8 cellular contexts compared by ENCODE assay signal in the genomic region with DNA sequence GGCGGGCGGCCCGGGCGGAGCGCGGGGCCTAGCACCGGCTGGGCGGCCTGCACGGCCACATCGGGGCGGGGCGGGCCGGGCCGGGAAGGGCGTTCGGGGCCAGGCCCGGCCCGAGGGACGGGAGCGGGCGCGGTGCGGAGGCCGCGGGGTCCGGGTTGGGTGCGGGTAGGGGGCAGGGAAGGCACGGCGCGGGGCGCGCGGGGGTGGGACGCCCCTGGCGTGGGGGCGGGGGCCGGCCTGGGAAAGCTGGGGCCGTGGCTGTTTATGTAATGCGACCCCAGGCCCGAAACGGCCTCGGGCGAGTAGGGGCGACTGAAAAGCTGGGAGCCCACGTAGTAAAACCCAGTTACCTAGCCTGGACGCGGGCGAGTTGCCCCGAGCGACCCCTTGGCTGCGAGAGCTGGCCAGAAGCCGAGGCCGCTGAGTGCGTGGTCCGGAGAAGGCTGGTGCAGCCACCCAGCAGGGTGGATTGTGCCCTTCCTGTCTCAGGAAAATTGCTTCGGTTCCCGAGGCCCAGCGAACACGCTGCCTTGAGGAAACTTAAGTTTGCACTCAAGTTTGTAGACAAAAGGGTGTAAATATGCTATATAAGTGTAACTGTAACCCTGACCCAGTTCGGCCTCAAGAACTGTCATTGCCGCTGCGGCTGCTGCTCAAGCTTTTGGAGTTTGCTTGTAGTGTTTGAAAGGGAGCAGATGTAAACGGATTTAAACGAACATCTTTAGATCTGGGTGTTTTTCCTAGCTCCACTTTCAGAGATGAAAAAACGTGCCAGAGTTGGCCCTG.
DNase-seq lines count a peak whose midpoint lies in the region; ATAC-seq lines count a peak whose summit lies in the region.

No MANE protein-coding gene starts in this region.

- peak overlapping the region; percentile 87 for H3K27ac Mint-ChIP-seq in memory B cell

- H3K27ac ChIP-seq in effector memory CD4-positive, alpha-beta T cell (ENCODE audit: insufficient read depth, low read length, poor library complexity, severe bottlenecking): peak overlapping the region; percentile 80
- H3K27ac ChIP-seq in substantia nigra (ENCODE audit: low read depth, low read length, poor library complexity, severe bottlenecking): peak overlapping the region; percentile 73

- no peaks in the 10 kb centered on the region for H3K27me3 Mint-ChIP-seq in memory B cell

- H3K4me3 ChIP-seq in effector memory CD4-positive, alpha-beta T cell (ENCODE audit: insufficient read depth, low read depth, low read length, poor library complexity, severe bottlenecking): peak overlapping the region; percentile 76

- no peaks in the 10 kb centered on the region for H3K9me3 ChIP-seq in effector memory CD4-positive, alpha-beta T cell (ENCODE audit: control insufficient read depth, low read length)

- H3K36me3 Mint-ChIP-seq in memory B cell: peaks cover 3% of the 10 kb centered on the region

- no peaks in the 10 kb centered on the region for H3K36me3 ChIP-seq in effector memory CD4-positive, alpha-beta T cell (ENCODE audit: control insufficient read depth, insufficient read depth, low read length)

- peak overlapping the region; percentile 74 for H3K4me3 Mint-ChIP-seq in memory B cell

- H3K4me1 ChIP-seq in effector memory CD4-positive, alpha-beta T cell (ENCODE audit: control insufficient read depth, insufficient read depth, low read length, poor library complexity, severe bottlenecking): peaks cover 15% of the 10 kb centered on the region

- ATAC-seq in GM21360 (IDR thresholded peaks at IDR 0.05; ENCODE audit: unreplicated experiment) (peak; percentile 35), HG03571 (IDR thresholded peaks at IDR 0.05; ENCODE audit: unreplicated experiment) (peak; percentile 46), memory B cell (ENCODE audit: low read depth) (peak; percentile 36)
- ATAC-seq in activated CD4-positive, CD25-positive, alpha-beta regulatory T cell treated with anti-CD3 and anti-CD28 coated beads, Interleukin-2, amount 50 U/mL, for 24 hours: peak; percentile 37 to 49

- peaks cover 36% of the 10 kb centered on the region for H3K4me1 Mint-ChIP-seq in memory B cell

- DNase-seq in DMS53 (lab: John Stamatoyannopoulos, UW) (peak; percentile 45), memory B cell (ENCODE audit: low spot score in 2 of 2) (peak in 1 of 2 donors; percentile 3), substantia nigra (lab: John Stamatoyannopoulos, UW) (peak in 41 of 49 donors; percentile 7 to 73 (median 39)), NCI-H1694 treated with DMSO at 0.1 percent for 48 hours (lab: John Stamatoyannopoulos, UW) (no peak)
- DNase-seq in effector memory CD4-positive, alpha-beta T cell: peak in 1 of 3 donors; percentile 3

- H3K27me3 ChIP-seq in effector memory CD4-positive, alpha-beta T cell (replicated peaks; ENCODE audit: control insufficient read depth, insufficient read depth, low read length, poor library complexity, severe bottlenecking): no peaks in the 10 kb centered on the region

- no peaks in the 10 kb centered on the region for H3K9me3 Mint-ChIP-seq in memory B cell
